Comparison of ENCODE assay signal across 9 cellular contexts in the genomic region with DNA sequence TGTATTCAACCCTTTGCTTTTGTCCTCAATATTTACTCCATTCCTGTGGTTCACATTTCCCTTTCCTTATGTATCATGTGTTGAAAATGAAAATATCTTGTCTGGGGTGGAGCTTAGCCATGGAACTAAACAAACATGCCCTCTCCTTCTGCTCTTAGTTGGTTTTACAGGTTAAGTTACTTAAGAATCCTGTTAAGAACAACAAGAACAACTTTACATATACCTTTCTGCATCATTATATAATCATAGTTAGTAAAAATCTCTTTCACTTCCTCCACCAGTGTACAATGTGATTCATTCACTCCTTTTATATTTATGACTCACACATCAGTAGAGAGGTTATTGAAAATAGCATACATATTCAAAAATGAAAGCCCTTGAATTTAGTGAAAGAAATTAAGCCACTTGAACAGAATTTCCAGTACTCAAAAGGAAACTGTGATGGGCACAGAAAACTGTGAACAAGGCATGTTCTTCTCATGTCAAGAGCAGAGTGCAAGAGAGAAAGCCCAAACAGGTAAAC.
DNase-seq lines count a peak whose midpoint lies in the region; ATAC-seq and TF ChIP-seq lines count a peak whose summit lies in the region.
"Had no signal": no experiment of that assay in that cellular context is flagged by ENCODE, and none has a peak within 500 bp of the region (broad histone marks: within the 10 kb centered on the region; RNA-seq: fewer than 3 reads in every experiment).

No MANE protein-coding gene starts in this region.

- H3K36me3 Mint-ChIP-seq in mesothelial cell of epicardium: peaks cover 15% of the 10 kb centered on the region

- no peak for TF ChIP-seq CTCF in mesothelial cell of epicardium (IDR thresholded peaks at IDR 0.05; ENCODE audit: unreplicated experiment)

- peaks cover 19% of the 10 kb centered on the region for H3K4me1 Mint-ChIP-seq in mesothelial cell of epicardium

- H3K9me3 Mint-ChIP-seq in mesothelial cell of epicardium: peaks cover 8% of the 10 kb centered on the region

- ATAC-seq in GM18870 (IDR thresholded peaks at IDR 0.05; ENCODE audit: unreplicated experiment): peak; percentile 98
- peak; percentile 88 for ATAC-seq in HG02588 (IDR thresholded peaks at IDR 0.05; ENCODE audit: unreplicated experiment)

- no peak overlapping the region for H3K4me3 Mint-ChIP-seq in mesothelial cell of epicardium

- peak overlapping the region; percentile 71 for H3K27ac Mint-ChIP-seq in mesothelial cell of epicardium

- DNase-seq in MV-4-11 (lab: John Stamatoyannopoulos, UW) (peak; percentile 9), mesothelial cell of epicardium (ENCODE audit: low spot score in 2 of 2, unreplicated experiment in 2 of 2) (no peak), NCI-H82 treated with DMSO at 0.1 percent for 48 hours (lab: John Stamatoyannopoulos, UW; ENCODE audit: unreplicated experiment) (no peak), HK-2 (ENCODE audit: unreplicated experiment) (no peak), NCI-H510A (lab: John Stamatoyannopoulos, UW) (no peak)
- no peak for DNase-seq in activated naive CD4-positive, alpha-beta T cell (lab: John Stamatoyannopoulos, UW)
- DNase-seq: effector CD8-positive, alpha-beta T cell had no signal

- H3K27me3 Mint-ChIP-seq in mesothelial cell of epicardium (ENCODE audit: low read depth): no peaks in the 10 kb centered on the region
